22 cellular contexts compared by ENCODE assay signal in the genomic region with DNA sequence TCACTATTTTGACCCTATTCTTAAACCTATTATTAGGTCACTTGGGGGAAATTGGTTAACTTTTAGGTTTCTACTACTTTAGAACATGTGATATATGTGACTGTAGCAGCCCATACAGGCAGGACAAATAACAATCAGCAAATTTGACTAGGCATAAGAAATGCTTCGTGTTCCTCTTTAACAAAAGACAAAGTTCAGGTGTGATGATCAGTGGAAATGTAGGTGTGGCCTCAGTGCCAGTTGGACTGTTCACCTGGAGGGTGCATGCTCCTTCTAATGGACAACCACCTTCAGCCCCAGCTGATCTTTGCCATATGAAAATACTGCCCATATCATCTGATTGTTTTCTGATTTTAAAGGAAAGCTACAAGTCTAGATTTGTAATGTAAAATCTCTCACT.
"Had no signal": no experiment of that assay in that cellular context is flagged by ENCODE, and none has a peak within 500 bp of the region (broad histone marks: within the 10 kb centered on the region; RNA-seq: fewer than 3 reads in every experiment).

No MANE protein-coding gene starts in this region.

- ATAC-seq: activated CD8-positive, alpha-beta memory T cell treated with anti-CD3 and anti-CD28 coated beads, Interleukin-2, amount 10 ng/mL, durations not matched to agents 7 days and 5 days; PC-3; T-helper 17 cell had no signal

- DNase-seq: activated B cell treated with CpG ODN at 0.5 μM for 24 hours; activated CD4-positive, alpha-beta T cell treated with anti-CD3 and anti-CD28 coated beads for 1 hour; activated CD4-positive, alpha-beta T cell treated with anti-CD3 and anti-CD28 coated beads, Interleukin-2, amount 10 ng/mL, durations not matched to agents 24 days and 14 days; activated CD4-positive, alpha-beta T cell treated with anti-CD3 and anti-CD28 coated beads, Interleukin-2, amount 50 U/mL, for 48 hours; activated CD8-positive, alpha-beta memory T cell treated with anti-CD3 and anti-CD28 coated beads, Interleukin-2, amount 10 ng/mL, durations not matched to agents 7 days and 5 days; activated effector memory CD4-positive, alpha-beta T cell treated with Interleukin-2 at 50 U/mL for 16 hours; activated naive CD4-positive, alpha-beta T cell; activated T-cell treated with anti-CD3 and anti-CD28 coated beads, Interleukin-2, amount 50 U/mL, for 24 hours; aorta; KBM-7; MV-4-11; NCI-H1092 treated with DMSO at 0.1 percent for 48 hours; NCI-H1417 treated with DMSO at 0.1 percent for 48 hours; NCI-H1694; NCI-H2029; NCI-H2107; NCI-H2171 treated with DMSO at 0.1 percent for 48 hours; NCI-H226; PC-3; SIG-M5; T-helper 17 cell; T-helper 9 cell had no signal
